ENCODE assay signal across 1 cellular context in the genomic region with DNA sequence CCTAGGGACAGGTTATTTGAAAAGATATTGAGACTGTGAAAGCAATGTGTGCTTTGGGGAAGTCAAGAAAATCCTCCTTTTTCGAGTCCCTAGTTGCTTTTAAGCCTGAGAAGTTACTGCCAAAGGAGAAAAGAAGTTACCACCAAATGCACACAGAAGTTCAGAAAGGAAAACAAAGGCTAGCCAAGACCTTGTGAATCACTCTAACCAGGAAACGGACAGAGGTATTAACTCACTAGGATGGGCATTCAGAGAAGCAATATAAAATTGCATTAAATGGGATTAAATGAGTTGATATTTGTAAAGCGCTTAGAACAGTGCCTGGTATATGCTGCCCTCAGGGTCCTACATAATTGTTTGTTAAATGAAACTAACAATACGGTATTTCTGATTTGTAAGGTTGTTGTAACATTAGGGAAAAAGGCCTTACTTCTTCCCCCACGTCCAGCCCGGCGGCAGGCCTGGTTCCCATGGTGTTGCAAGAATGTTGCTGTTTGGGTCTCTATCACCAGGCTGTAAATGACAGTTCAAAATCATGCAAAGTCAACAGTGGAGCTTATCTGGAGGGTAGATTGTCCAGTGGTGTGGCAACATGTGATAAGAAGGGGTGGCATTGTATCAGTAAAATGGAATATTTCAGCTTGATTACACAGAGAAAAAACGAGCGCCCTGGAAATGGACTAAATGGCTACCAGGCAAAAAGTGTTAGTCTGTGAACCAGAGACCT.
TF ChIP-seq lines count a peak whose summit lies in the region.

No MANE protein-coding gene starts in this region.

TF ChIP-seq in K562, 482 proteins besides CTCF, POLR2A, EP300 and RAD21 (continues in another document):
- TF ChIP-seq ZNF583 (CRISPR knock-in tag; IDR thresholded peaks at IDR 0.05) = no peak
- TF ChIP-seq POLR2AphosphoS2 (IDR thresholded peaks at IDR 0.05; ENCODE audit: low read length) = no peak
- TF ChIP-seq, protein P1, sequence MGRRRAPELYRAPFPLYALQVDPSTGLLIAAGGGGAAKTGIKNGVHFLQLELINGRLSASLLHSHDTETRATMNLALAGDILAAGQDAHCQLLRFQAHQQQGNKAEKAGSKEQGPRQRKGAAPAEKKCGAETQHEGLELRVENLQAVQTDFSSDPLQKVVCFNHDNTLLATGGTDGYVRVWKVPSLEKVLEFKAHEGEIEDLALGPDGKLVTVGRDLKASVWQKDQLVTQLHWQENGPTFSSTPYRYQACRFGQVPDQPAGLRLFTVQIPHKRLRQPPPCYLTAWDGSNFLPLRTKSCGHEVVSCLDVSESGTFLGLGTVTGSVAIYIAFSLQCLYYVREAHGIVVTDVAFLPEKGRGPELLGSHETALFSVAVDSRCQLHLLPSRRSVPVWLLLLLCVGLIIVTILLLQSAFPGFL (CRISPR knock-in tag; IDR thresholded peaks at IDR 0.05) = no peak
- TF ChIP-seq, protein P2, sequence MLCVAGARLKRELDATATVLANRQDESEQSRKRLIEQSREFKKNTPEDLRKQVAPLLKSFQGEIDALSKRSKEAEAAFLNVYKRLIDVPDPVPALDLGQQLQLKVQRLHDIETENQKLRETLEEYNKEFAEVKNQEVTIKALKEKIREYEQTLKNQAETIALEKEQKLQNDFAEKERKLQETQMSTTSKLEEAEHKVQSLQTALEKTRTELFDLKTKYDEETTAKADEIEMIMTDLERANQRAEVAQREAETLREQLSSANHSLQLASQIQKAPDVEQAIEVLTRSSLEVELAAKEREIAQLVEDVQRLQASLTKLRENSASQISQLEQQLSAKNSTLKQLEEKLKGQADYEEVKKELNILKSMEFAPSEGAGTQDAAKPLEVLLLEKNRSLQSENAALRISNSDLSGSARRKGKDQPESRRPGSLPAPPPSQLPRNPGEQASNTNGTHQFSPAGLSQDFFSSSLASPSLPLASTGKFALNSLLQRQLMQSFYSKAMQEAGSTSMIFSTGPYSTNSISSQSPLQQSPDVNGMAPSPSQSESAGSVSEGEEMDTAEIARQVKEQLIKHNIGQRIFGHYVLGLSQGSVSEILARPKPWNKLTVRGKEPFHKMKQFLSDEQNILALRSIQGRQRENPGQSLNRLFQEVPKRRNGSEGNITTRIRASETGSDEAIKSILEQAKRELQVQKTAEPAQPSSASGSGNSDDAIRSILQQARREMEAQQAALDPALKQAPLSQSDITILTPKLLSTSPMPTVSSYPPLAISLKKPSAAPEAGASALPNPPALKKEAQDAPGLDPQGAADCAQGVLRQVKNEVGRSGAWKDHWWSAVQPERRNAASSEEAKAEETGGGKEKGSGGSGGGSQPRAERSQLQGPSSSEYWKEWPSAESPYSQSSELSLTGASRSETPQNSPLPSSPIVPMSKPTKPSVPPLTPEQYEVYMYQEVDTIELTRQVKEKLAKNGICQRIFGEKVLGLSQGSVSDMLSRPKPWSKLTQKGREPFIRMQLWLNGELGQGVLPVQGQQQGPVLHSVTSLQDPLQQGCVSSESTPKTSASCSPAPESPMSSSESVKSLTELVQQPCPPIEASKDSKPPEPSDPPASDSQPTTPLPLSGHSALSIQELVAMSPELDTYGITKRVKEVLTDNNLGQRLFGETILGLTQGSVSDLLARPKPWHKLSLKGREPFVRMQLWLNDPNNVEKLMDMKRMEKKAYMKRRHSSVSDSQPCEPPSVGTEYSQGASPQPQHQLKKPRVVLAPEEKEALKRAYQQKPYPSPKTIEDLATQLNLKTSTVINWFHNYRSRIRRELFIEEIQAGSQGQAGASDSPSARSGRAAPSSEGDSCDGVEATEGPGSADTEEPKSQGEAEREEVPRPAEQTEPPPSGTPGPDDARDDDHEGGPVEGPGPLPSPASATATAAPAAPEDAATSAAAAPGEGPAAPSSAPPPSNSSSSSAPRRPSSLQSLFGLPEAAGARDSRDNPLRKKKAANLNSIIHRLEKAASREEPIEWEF (CRISPR knock-in tag; IDR thresholded peaks at IDR 0.05) = no peak
- no peak for TF ChIP-seq PHF20 (IDR thresholded peaks at IDR 0.05; ENCODE audit: partially characterized antibody)
- TF ChIP-seq SRSF3 (IDR thresholded peaks at IDR 0.05; ENCODE audit: insufficient read depth, low read length) = no peak
- TF ChIP-seq MEF2D (tag; conservative IDR thresholded peaks at IDR 0.05; ENCODE audit: low read depth) = no peak
- TF ChIP-seq TGIF2 (CRISPR knock-in tag; IDR thresholded peaks at IDR 0.05) = no peak
- TF ChIP-seq, protein P3, sequence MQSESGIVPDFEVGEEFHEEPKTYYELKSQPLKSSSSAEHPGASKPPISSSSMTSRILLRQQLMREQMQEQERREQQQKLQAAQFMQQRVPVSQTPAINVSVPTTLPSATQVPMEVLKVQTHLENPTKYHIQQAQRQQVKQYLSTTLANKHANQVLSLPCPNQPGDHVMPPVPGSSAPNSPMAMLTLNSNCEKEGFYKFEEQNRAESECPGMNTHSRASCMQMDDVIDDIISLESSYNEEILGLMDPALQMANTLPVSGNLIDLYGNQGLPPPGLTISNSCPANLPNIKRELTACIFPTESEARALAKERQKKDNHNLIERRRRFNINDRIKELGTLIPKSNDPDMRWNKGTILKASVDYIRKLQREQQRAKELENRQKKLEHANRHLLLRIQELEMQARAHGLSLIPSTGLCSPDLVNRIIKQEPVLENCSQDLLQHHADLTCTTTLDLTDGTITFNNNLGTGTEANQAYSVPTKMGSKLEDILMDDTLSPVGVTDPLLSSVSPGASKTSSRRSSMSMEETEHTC (IDR thresholded peaks at IDR 0.05) = no peak
- no peak for TF ChIP-seq DPF2 (IDR thresholded peaks at IDR 0.05)
- peak; percentile 61; the same call in 1 of the 2 replicates for TF ChIP-seq SMAD3 (CRISPR knock-in tag; conservative IDR thresholded peaks at IDR 0.05)
- TF ChIP-seq NFATC3 (IDR thresholded peaks at IDR 0.05) = no peak
- TF ChIP-seq, protein P4, sequence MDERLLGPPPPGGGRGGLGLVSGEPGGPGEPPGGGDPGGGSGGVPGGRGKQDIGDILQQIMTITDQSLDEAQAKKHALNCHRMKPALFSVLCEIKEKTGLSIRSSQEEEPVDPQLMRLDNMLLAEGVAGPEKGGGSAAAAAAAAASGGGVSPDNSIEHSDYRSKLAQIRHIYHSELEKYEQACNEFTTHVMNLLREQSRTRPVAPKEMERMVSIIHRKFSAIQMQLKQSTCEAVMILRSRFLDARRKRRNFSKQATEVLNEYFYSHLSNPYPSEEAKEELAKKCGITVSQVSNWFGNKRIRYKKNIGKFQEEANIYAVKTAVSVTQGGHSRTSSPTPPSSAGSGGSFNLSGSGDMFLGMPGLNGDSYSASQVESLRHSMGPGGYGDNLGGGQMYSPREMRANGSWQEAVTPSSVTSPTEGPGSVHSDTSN (CRISPR knock-in tag; IDR thresholded peaks at IDR 0.05; ENCODE audit: low read depth) = no peak
- TF ChIP-seq, protein P4 (tag; conservative IDR thresholded peaks at IDR 0.05; ENCODE audit: low read depth) = no peak
- no peak for TF ChIP-seq NR1H2 (CRISPR knock-in tag; IDR thresholded peaks at IDR 0.05)
- TF ChIP-seq PHF21A (IDR thresholded peaks at IDR 0.05; ENCODE audit: borderline replicate concordance, low read depth) = no peak
- TF ChIP-seq ZNF253 (CRISPR knock-in tag; conservative IDR thresholded peaks at IDR 0.05) = no peak
- TF ChIP-seq ZNF778 (CRISPR knock-in tag; IDR thresholded peaks at IDR 0.05) = no peak
- TF ChIP-seq ZNF224 (CRISPR knock-in tag; IDR thresholded peaks at IDR 0.05) = no peak
- no peak for TF ChIP-seq ILK (tag; IDR thresholded peaks at IDR 0.05; ENCODE audit: borderline replicate concordance, low read depth)
- TF ChIP-seq CBFA2T3 (IDR thresholded peaks at IDR 0.05) = peak; percentile 76
- no peak for TF ChIP-seq ZNF140 (CRISPR knock-in tag; IDR thresholded peaks at IDR 0.05)
- TF ChIP-seq TEAD2 (tag; IDR thresholded peaks at IDR 0.05) = no peak
- TF ChIP-seq ZNF431 (CRISPR knock-in tag; IDR thresholded peaks at IDR 0.05) = no peak
- peak; percentile 41; the same call in 1 of the 2 replicates for TF ChIP-seq ZFX (CRISPR knock-in tag; IDR thresholded peaks at IDR 0.05)
- no peak for TF ChIP-seq ZNF668 (CRISPR knock-in tag; IDR thresholded peaks at IDR 0.05)
- TF ChIP-seq, protein P5, sequence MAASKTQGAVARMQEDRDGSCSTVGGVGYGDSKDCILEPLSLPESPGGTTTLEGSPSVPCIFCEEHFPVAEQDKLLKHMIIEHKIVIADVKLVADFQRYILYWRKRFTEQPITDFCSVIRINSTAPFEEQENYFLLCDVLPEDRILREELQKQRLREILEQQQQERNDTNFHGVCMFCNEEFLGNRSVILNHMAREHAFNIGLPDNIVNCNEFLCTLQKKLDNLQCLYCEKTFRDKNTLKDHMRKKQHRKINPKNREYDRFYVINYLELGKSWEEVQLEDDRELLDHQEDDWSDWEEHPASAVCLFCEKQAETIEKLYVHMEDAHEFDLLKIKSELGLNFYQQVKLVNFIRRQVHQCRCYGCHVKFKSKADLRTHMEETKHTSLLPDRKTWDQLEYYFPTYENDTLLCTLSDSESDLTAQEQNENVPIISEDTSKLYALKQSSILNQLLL (CRISPR knock-in tag; IDR thresholded peaks at IDR 0.05; ENCODE audit: borderline replicate concordance) = no peak
- TF ChIP-seq NR2C2 (CRISPR knock-in tag; IDR thresholded peaks at IDR 0.05) = no peak
- no peak for TF ChIP-seq NR2C2 (tag; IDR thresholded peaks at IDR 0.05)
- no peak for TF ChIP-seq CREBBP (IDR thresholded peaks at IDR 0.05; ENCODE audit: low read depth, low read length)
- no peak for TF ChIP-seq ZBED1 (IDR thresholded peaks at IDR 0.05)
- TF ChIP-seq CAMTA2 (CRISPR knock-in tag; conservative IDR thresholded peaks at IDR 0.05) = no peak
- TF ChIP-seq HDGF (IDR thresholded peaks at IDR 0.05) = no peak
- no peak for TF ChIP-seq SAFB (IDR thresholded peaks at IDR 0.05; ENCODE audit: borderline replicate concordance, low read depth, low read length)
- no peak; the same call in 1 of the 2 replicates for TF ChIP-seq NCOR1 (IDR thresholded peaks at IDR 0.05)
- no peak for TF ChIP-seq ZFP1 (CRISPR knock-in tag; IDR thresholded peaks at IDR 0.05)
- TF ChIP-seq CHD4 (IDR thresholded peaks at IDR 0.05; ENCODE audit: insufficient read depth, insufficient replicate concordance, low read depth, low read length, poor library complexity, severe bottlenecking) = no peak
- TF ChIP-seq, protein P6, sequence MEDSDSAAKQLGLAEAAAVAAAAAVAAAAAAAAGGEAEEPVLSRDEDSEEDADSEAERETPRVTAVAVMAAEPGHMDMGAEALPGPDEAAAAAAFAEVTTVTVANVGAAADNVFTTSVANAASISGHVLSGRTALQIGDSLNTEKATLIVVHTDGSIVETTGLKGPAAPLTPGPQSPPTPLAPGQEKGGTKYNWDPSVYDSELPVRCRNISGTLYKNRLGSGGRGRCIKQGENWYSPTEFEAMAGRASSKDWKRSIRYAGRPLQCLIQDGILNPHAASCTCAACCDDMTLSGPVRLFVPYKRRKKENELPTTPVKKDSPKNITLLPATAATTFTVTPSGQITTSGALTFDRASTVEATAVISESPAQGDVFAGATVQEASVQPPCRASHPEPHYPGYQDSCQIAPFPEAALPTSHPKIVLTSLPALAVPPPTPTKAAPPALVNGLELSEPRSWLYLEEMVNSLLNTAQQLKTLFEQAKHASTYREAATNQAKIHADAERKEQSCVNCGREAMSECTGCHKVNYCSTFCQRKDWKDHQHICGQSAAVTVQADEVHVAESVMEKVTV (CRISPR knock-in tag; IDR thresholded peaks at IDR 0.05) = no peak
- TF ChIP-seq CEBPB (tag; IDR thresholded peaks at IDR 0.05) = peak; percentile 75
- TF ChIP-seq ZNF12 (CRISPR knock-in tag; IDR thresholded peaks at IDR 0.05) = no peak
- TF ChIP-seq MTA2 (IDR thresholded peaks at IDR 0.05; ENCODE audit: low read depth) = no peak
- TF ChIP-seq MED1 (CRISPR knock-in tag; IDR thresholded peaks at IDR 0.05; ENCODE audit: borderline replicate concordance) = no peak
- TF ChIP-seq, protein P7, sequence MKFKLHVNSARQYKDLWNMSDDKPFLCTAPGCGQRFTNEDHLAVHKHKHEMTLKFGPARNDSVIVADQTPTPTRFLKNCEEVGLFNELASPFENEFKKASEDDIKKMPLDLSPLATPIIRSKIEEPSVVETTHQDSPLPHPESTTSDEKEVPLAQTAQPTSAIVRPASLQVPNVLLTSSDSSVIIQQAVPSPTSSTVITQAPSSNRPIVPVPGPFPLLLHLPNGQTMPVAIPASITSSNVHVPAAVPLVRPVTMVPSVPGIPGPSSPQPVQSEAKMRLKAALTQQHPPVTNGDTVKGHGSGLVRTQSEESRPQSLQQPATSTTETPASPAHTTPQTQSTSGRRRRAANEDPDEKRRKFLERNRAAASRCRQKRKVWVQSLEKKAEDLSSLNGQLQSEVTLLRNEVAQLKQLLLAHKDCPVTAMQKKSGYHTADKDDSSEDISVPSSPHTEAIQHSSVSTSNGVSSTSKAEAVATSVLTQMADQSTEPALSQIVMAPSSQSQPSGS (CRISPR knock-in tag; IDR thresholded peaks at IDR 0.05) = no peak
- TF ChIP-seq, protein P8, sequence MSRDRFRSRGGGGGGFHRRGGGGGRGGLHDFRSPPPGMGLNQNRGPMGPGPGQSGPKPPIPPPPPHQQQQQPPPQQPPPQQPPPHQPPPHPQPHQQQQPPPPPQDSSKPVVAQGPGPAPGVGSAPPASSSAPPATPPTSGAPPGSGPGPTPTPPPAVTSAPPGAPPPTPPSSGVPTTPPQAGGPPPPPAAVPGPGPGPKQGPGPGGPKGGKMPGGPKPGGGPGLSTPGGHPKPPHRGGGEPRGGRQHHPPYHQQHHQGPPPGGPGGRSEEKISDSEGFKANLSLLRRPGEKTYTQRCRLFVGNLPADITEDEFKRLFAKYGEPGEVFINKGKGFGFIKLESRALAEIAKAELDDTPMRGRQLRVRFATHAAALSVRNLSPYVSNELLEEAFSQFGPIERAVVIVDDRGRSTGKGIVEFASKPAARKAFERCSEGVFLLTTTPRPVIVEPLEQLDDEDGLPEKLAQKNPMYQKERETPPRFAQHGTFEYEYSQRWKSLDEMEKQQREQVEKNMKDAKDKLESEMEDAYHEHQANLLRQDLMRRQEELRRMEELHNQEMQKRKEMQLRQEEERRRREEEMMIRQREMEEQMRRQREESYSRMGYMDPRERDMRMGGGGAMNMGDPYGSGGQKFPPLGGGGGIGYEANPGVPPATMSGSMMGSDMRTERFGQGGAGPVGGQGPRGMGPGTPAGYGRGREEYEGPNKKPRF (IDR thresholded peaks at IDR 0.05; ENCODE audit: low read depth, low read length) = no peak
- TF ChIP-seq ZNF347 (CRISPR knock-in tag; IDR thresholded peaks at IDR 0.05; ENCODE audit: low read depth) = no peak
- no peak for TF ChIP-seq KAT8 (IDR thresholded peaks at IDR 0.05; ENCODE audit: low read depth)
- TF ChIP-seq, protein P9, sequence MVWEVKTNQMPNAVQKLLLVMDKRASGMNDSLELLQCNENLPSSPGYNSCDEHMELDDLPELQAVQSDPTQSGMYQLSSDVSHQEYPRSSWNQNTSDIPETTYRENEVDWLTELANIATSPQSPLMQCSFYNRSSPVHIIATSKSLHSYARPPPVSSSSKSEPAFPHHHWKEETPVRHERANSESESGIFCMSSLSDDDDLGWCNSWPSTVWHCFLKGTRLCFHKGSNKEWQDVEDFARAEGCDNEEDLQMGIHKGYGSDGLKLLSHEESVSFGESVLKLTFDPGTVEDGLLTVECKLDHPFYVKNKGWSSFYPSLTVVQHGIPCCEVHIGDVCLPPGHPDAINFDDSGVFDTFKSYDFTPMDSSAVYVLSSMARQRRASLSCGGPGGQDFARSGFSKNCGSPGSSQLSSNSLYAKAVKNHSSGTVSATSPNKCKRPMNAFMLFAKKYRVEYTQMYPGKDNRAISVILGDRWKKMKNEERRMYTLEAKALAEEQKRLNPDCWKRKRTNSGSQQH (CRISPR knock-in tag; IDR thresholded peaks at IDR 0.05) = no peak
- no peak for TF ChIP-seq RUNX1 (IDR thresholded peaks at IDR 0.05; ENCODE audit: low read depth)
